In genomic region chr2:64525323-64525625, GRCh38 we compare ENCODE assay signal across 8 cellular contexts. TPM values are rescaled to one million over a fixed set of nuclear protein-coding genes. Genes with fewer than 3 reads are reported as not detected.
A peak's percentile ranks its signal among the peaks of the same experiment; 100 is the strongest.
DNase-seq lines count a peak whose midpoint lies in the region; ATAC-seq, FAIRE-seq and TF ChIP-seq lines count a peak whose summit lies in the region.

No MANE protein-coding gene starts in this region.

- CTCF ChIA-PET in activated CD4-positive, alpha-beta T cell treated with anti-CD3 and anti-CD28 coated beads, Interleukin-2, amount 10 ng/mL, durations not matched to agents 7 days and 5 days (lab: Charles Lee) = interaction anchor here (0.5 to 1.2 kb wide), 7 partner anchors 12 to 618 kb away, joined by 3 to 4 read pairs (median 3); no protein-coding TSS in a partner anchor

- no peaks in the 10 kb centered on the region for H3K27me3 ChIP-seq in fibroblast of lung (ENCODE audit: control insufficient read depth, insufficient read depth, low read length)

- no peaks in the 10 kb centered on the region for H3K36me3 ChIP-seq in fibroblast of lung (ENCODE audit: control insufficient read depth, insufficient read depth, low read length)

- peak overlapping the region; percentile 99 for H3K4me3 Mint-ChIP-seq in activated CD4-positive, alpha-beta T cell treated with anti-CD3 and anti-CD28 coated beads, Interleukin-2, amount 10 ng/mL, durations not matched to agents 7 days and 5 days

- ATAC-seq in HG03354 (IDR thresholded peaks at IDR 0.05; ENCODE audit: poor library complexity, severe bottlenecking, unreplicated experiment) = peak; percentile 27
- ATAC-seq in HG03097 (IDR thresholded peaks at IDR 0.05; ENCODE audit: low FRiP score, unreplicated experiment) = no peak

- peaks cover 47% of the 10 kb centered on the region for H3K4me1 Mint-ChIP-seq in activated CD4-positive, alpha-beta T cell treated with anti-CD3 and anti-CD28 coated beads, Interleukin-2, amount 10 ng/mL, durations not matched to agents 7 days and 5 days

- DNase-seq in GM12892 (ENCODE audit: insufficient read length) (no peak), fibroblast of lung (ENCODE audit: low read depth in 2 of 2) (peak; percentile 5 to 37), retinal pigment epithelial cell (ENCODE audit: low read depth) (no peak), GDM1 (lab: John Stamatoyannopoulos, UW) (no peak), hepatic stellate cell (ENCODE audit: low spot score) (no peak)
- DNase-seq in activated CD4-positive, alpha-beta T cell treated with anti-CD3 and anti-CD28 coated beads, Interleukin-2, amount 10 ng/mL, durations not matched to agents 7 days and 5 days = peak; percentile 49

- H3K9ac ChIP-seq in fibroblast of lung (ENCODE audit: insufficient read depth, low read length) = no peak overlapping the region

- FAIRE-seq in GM12892 (lab: Jason Lieb, UNC) = peak; percentile 85

- H3K4me3 ChIP-seq in fibroblast of lung (replicated peaks in 1 of 4; ENCODE audit: control extremely low read depth in 1 of 4, insufficient read depth in 1 of 4, low read depth in 3 of 4, low read length in 4 of 4) (peak overlapping the region; percentile 72 to 97 (median 87)), retinal pigment epithelial cell (ENCODE audit: low read length) (peak overlapping the region; percentile 81)

- peaks cover 3% of the 10 kb centered on the region for H3K27me3 Mint-ChIP-seq in activated CD4-positive, alpha-beta T cell treated with anti-CD3 and anti-CD28 coated beads, Interleukin-2, amount 10 ng/mL, durations not matched to agents 7 days and 5 days

- peak; percentile 54; the same call in 1 of the 2 replicates for TF ChIP-seq POLR2A in GM12892 (IDR thresholded peaks at IDR 0.05; ENCODE audit: low read depth, low read length)

- POLR2A ChIA-PET in activated CD4-positive, alpha-beta T cell treated with anti-CD3 and anti-CD28 coated beads, Interleukin-2, amount 10 ng/mL, durations not matched to agents 7 days and 5 days (lab: Charles Lee) = interaction anchor here (0.6 to 1.0 kb wide), 2 partner anchors 35 to 226 kb away, joined by 4 read pairs; no protein-coding TSS in a partner anchor

- peak overlapping the region; percentile 99 for H3K27ac Mint-ChIP-seq in activated CD4-positive, alpha-beta T cell treated with anti-CD3 and anti-CD28 coated beads, Interleukin-2, amount 10 ng/mL, durations not matched to agents 7 days and 5 days

- peaks cover 30% of the 10 kb centered on the region for H3K79me2 ChIP-seq in fibroblast of lung (ENCODE audit: control insufficient read depth, insufficient read depth, low read length)

- H3K9me3 Mint-ChIP-seq in activated CD4-positive, alpha-beta T cell treated with anti-CD3 and anti-CD28 coated beads, Interleukin-2, amount 10 ng/mL, durations not matched to agents 7 days and 5 days = no peaks in the 10 kb centered on the region

- H4K20me1 ChIP-seq in fibroblast of lung (ENCODE audit: control insufficient read depth, extremely low read depth, insufficient read depth, low read length) = no peaks in the 10 kb centered on the region

- peak overlapping the region; percentile 74 for H2AFZ ChIP-seq in fibroblast of lung (ENCODE audit: low read length)

- no peak for TF ChIP-seq CTCF in fibroblast of lung (conservative IDR thresholded peaks at IDR 0.05 in 1 of 2, IDR thresholded peaks at IDR 0.05 in 1 of 2; ENCODE audit: low read depth in 1 of 2, low read length in 2 of 2)
- no peak for TF ChIP-seq CTCF in retinal pigment epithelial cell (conservative IDR thresholded peaks at IDR 0.05; ENCODE audit: low read depth, low read length)

- no peaks in the 10 kb centered on the region for H3K4me1 ChIP-seq in fibroblast of lung (ENCODE audit: control insufficient read depth, extremely low read depth, insufficient read depth, low read length)

- H3K9me3 ChIP-seq in fibroblast of lung (ENCODE audit: control insufficient read depth, insufficient read depth, low read depth, low read length) = no peaks in the 10 kb centered on the region

- H3K36me3 Mint-ChIP-seq in activated CD4-positive, alpha-beta T cell treated with anti-CD3 and anti-CD28 coated beads, Interleukin-2, amount 10 ng/mL, durations not matched to agents 7 days and 5 days (ENCODE audit: low read depth) = peaks cover 3% of the 10 kb centered on the region

- peak overlapping the region; percentile 81 for H3K27ac ChIP-seq in fibroblast of lung (ENCODE audit: insufficient read depth, low read length)

- H3K4me2 ChIP-seq in fibroblast of lung (ENCODE audit: extremely low read depth, insufficient read depth, low read length) = peak overlapping the region; percentile 99

RNA-seq across cellular contexts. Expression of gene AFTPH, which starts 1.1 kb away (rescaled TPM):
- 55.8 TPM for polyA plus RNA-seq in GM12892 (2012; ENCODE audit: missing spikeins)
- total RNA-seq in activated CD4-positive, alpha-beta T cell treated with anti-CD3 and anti-CD28 coated beads, Interleukin-2, amount 10 ng/mL, durations not matched to agents 7 days and 5 days = 10 to 100 TPM; 31.1 to 38.9 TPM
- total RNA-seq in fibroblast of lung = 38.0 and 43.3 TPM in 2 replicates
- polyA plus RNA-seq in fibroblast of lung = 13.7 and 15.8 TPM in 2 replicates
- 8.3 and 11.3 TPM in 2 replicates for polyA plus RNA-seq in fibroblast of lung (2012)
- polyA minus RNA-seq in fibroblast of lung (ENCODE audit: low replicate concordance) = 4.0 and 4.3 TPM in 2 replicates

Comparison
In these comparisons a context has a peak if more than half of its experiments do, and no peak if none do; other contexts are left out.
1. DNase-seq: peak in activated CD4-positive, alpha-beta T cell treated with anti-CD3 and anti-CD28 coated beads, Interleukin-2, amount 10 ng/mL, durations not matched to agents 7 days and 5 days (single experiment) and fibroblast of lung (2 of 2); none in GM12892 (single experiment), retinal pigment epithelial cell (single experiment), GDM1 (single experiment) and hepatic stellate cell (single experiment).